Comparison of ENCODE assay signal across 20 cellular contexts in the genomic region with DNA sequence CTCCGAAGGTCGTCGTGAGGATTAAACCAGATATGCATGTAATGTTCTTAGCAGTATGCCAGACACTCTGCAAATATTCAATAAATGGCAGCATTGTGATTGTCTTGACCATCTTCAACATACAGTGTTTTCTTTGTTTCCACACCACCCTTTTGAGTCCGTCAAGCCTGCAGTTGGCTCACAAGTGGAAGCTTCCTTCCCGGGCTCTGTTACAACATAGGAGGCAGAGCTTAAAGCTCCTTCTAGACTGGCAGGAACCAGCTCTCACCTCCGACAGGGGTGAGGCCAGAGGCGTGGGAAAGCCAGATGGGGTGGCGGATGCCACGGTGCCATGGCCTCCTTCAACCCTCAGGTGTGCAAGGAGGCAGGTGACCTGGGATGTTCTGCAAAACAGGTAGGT.
"Had no signal": no experiment of that assay in that cellular context is flagged by ENCODE, and none has a peak within 500 bp of the region (broad histone marks: within the 10 kb centered on the region; RNA-seq: fewer than 3 reads in every experiment).

No MANE protein-coding gene starts in this region.

- ATAC-seq: left colon; left ventricle myocardium superior; naive thymus-derived CD4-positive, alpha-beta T cell; stimulated activated naive B cell treated with anti-CD40 and anti-IgM and Interleukin-4, amounts not matched to agents 10 μg/mL and 1 μg/mL and 100 μg/mL, for 72 hours had no signal

- H3K9me3 ChIP-seq: esophagus squamous epithelium, right atrium auricular region, sigmoid colon, stomach, thoracic aorta, transverse colon had no signal

- H3K36me3 ChIP-seq: esophagus squamous epithelium, right atrium auricular region, sigmoid colon, stomach, thoracic aorta, transverse colon had no signal

- DNase-seq: effector CD4-positive, alpha-beta T cell; endodermal cell; esophagus squamous epithelium; foreskin fibroblast; left colon; left ventricle myocardium superior; naive thymus-derived CD4-positive, alpha-beta T cell; nephron progenitor cell; sigmoid colon; stimulated activated CD4-positive, alpha-beta T cell treated with anti-CD3 and anti-CD28 coated beads, Interleukin-2, amount 100 ng/mL, for 24 hours; stimulated activated CD4-positive, alpha-beta T cell treated with anti-CD3 and anti-CD28 coated beads, Interleukin-4, amount 100 ng/mL, for 4 hours; stimulated activated naive B cell treated with anti-CD40 and anti-IgM and Interleukin-4, amounts not matched to agents 10 μg/mL and 1 μg/mL and 100 μg/mL, for 72 hours; stomach; substantia nigra; transverse colon had no signal

- H3K27ac ChIP-seq: coronary artery, esophagus squamous epithelium, right atrium auricular region, sigmoid colon, stomach, thoracic aorta, transverse colon had no signal

- H3K27me3 ChIP-seq: right atrium auricular region, transverse colon had no signal

- H3K4me3 ChIP-seq: coronary artery, esophagus squamous epithelium, lung, right atrium auricular region, sigmoid colon, skin epidermis, stomach, thoracic aorta, transverse colon had no signal

- H3K4me1 ChIP-seq: right atrium auricular region, sigmoid colon, stomach, transverse colon had no signal
